ENCODE assay signal across 8 cellular contexts in the genomic region with DNA sequence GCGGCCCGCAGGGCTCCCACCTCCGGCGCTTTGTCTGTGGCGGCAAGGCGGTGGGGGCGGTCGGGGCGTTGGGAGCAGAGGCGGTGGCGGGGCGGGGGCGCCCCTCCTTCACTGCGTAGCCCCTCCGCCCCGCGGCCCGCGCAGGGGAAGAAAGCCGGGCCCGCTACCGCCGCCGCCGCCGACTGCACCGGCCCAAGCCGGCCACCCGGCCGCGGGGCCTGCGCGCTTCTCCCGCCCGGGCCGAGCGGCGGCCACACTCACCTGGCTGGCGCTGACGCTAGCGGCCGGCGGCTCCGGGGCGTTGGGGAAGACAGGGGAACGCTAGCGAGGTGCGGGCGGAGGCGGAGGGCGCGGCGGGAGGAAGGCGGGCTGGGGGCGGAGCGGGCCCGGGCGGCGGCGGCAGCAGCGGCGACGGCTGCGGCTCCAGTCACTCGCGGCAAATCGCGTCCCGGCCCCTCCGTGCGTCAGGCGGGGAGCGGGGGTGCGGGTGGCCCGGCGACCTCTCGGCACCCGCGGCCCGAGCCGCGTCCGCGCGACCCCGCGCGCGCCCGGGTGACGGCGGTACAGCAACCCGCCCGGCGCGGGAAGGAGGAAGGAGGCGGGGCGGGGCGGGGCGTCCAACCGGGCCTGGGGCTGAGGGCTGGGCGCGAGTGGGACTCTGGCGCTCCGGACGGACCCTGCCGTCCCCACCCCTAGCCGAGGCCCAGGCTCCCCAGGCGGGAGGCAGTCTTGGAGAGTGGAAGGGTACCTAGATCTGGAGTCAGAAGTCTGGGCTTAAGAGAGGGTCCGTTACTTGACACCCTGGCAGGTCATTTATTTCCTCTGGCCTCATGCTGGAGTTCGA.
DNase-seq lines count a peak whose midpoint lies in the region; ATAC-seq and TF ChIP-seq lines count a peak whose summit lies in the region.

A gene with protein sequence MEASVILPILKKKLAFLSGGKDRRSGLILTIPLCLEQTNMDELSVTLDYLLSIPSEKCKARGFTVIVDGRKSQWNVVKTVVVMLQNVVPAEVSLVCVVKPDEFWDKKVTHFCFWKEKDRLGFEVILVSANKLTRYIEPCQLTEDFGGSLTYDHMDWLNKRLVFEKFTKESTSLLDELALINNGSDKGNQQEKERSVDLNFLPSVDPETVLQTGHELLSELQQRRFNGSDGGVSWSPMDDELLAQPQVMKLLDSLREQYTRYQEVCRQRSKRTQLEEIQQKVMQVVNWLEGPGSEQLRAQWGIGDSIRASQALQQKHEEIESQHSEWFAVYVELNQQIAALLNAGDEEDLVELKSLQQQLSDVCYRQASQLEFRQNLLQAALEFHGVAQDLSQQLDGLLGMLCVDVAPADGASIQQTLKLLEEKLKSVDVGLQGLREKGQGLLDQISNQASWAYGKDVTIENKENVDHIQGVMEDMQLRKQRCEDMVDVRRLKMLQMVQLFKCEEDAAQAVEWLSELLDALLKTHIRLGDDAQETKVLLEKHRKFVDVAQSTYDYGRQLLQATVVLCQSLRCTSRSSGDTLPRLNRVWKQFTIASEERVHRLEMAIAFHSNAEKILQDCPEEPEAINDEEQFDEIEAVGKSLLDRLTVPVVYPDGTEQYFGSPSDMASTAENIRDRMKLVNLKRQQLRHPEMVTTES (minus strand): TSS at position 595 of the 844 bp plus-strand sequence. CDS start 72,991 bp downstream, outside the sequence.

- TF ChIP-seq CTCF in astrocyte of the cerebellum (IDR thresholded peaks at IDR 0.05; ENCODE audit: low read depth, low read length, missing control alignments) (no peak), retinal pigment epithelial cell (conservative IDR thresholded peaks at IDR 0.05; ENCODE audit: low read depth, low read length) (no peak)

- in situ Hi-C loops in KBM-7 (cut with MboI; ENCODE audit: low pct_unique_long_range_greater_than_20kb, low sequenced_read_pairs): no loop called here
- in situ Hi-C loops in astrocyte of the cerebellum (cut with HindIII; ENCODE audit: low sequenced_read_pairs): no loop called here

- ATAC-seq in GM21737 (IDR thresholded peaks at IDR 0.05; ENCODE audit: unreplicated experiment): peak; percentile 72

- DNase-seq in GM03348 (ENCODE audit: low spot score) (peak; percentile 82), KBM-7 (peak; percentile 50), T-helper 22 cell (ENCODE audit: low read depth) (peak; percentile 39), astrocyte of the cerebellum (ENCODE audit: low read depth) (no peak), hippocampal formation (lab: John Stamatoyannopoulos, UW) (peak; percentile 24 to 58), retinal pigment epithelial cell (ENCODE audit: low read depth) (no peak), KG1 (lab: John Stamatoyannopoulos, UW) (no peak)

- H3K4me3 ChIP-seq in astrocyte of the cerebellum (ENCODE audit: low read depth, low read length) (peak within 1 kb of the TSS; percentile 83), retinal pigment epithelial cell (ENCODE audit: low read length) (peak within 1 kb of the TSS; percentile 77)

Comparison
In these comparisons a context has a peak if more than half of its experiments do, and no peak if none do; other contexts are left out.
1. DNase-seq: peak in GM03348 (single experiment), KBM-7 (single experiment), T-helper 22 cell (single experiment) and hippocampal formation (2 of 2); none in astrocyte of the cerebellum (single experiment), retinal pigment epithelial cell (single experiment) and KG1 (single experiment).